1 cellular context compared by ENCODE assay signal in the genomic region with DNA sequence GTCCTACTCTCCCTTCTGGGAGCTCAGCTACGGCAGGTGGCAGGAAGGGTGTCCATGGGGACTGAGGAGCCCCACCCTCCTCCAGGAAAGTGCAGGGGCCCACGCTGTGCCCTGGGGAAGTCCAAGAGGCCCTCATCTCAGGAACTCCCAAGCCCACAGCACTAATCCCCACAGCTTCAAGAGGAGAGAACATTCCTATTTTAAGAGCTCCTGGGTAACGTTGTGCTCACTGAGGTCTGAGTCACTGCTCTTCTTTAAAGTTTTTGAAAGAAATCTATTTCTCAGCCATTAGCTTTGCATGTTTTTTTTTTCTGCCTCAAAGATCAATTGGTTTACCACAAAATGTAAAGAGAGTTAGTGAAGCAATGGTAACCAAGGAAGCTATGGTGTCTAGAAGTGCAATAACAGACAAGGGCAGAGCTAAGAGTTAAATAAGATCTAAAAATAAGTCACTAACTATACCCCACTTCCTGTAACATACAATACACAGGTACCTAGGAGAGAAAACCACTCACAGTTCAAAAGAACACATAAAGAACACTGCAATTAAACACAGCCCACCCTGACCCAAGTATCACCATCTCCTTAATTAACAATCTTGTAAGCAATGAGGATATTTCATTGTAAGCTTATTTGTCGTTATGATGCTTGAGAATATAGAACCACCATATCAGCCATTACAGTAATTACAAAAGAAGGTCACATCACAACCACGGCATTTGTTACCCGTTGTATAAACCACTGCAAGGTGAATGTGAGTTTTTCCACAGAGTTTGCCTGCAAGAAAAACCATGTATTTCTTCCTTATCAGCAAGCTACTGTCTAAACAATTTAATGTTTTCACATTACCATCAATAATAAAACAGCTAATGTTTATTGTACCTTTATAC.
TF ChIP-seq lines count a peak whose summit lies in the region.

No MANE protein-coding gene starts in this region.

TF ChIP-seq in WTC11, 78 proteins besides CTCF, POLR2A, EP300 and RAD21 (continued from another document):
- TF ChIP-seq, protein P1, sequence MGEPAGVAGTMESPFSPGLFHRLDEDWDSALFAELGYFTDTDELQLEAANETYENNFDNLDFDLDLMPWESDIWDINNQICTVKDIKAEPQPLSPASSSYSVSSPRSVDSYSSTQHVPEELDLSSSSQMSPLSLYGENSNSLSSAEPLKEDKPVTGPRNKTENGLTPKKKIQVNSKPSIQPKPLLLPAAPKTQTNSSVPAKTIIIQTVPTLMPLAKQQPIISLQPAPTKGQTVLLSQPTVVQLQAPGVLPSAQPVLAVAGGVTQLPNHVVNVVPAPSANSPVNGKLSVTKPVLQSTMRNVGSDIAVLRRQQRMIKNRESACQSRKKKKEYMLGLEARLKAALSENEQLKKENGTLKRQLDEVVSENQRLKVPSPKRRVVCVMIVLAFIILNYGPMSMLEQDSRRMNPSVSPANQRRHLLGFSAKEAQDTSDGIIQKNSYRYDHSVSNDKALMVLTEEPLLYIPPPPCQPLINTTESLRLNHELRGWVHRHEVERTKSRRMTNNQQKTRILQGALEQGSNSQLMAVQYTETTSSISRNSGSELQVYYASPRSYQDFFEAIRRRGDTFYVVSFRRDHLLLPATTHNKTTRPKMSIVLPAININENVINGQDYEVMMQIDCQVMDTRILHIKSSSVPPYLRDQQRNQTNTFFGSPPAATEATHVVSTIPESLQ (CRISPR knock-in tag; IDR thresholded peaks at IDR 0.05), result no peak
- no peak for TF ChIP-seq ZNF317 (CRISPR knock-in tag; IDR thresholded peaks at IDR 0.05; ENCODE audit: borderline replicate concordance, low read depth)
